In genomic region chr20:59062057-59062456, GRCh38 we compare ENCODE assay signal across 3 cellular contexts.
TF ChIP-seq lines count a peak whose summit lies in the region.

No MANE protein-coding gene starts in this region.

TF ChIP-seq in SK-N-SH, 30 proteins besides CTCF, POLR2A, EP300 and RAD21 (continued from another document):
- TF ChIP-seq REST (IDR thresholded peaks at IDR 0.05; ENCODE audit: low read depth, low read length) (peak; percentile 75; the same call in 1 of the 2 replicates), IRF3 (IDR thresholded peaks at IDR 0.05; ENCODE audit: low read depth, low read length) (no peak), POLR2AphosphoS5 (IDR thresholded peaks at IDR 0.05; ENCODE audit: low read depth, low read length) (no peak)

TF ChIP-seq in SK-N-SH treated with all-trans-retinoic acid at 6 μM for 48 hours, 23 proteins besides CTCF, POLR2A, EP300 and RAD21 (continued from another document):
- TF ChIP-seq PPARA (CRISPR knock-in tag; IDR thresholded peaks at IDR 0.05; ENCODE audit: borderline replicate concordance), result no peak
- TF ChIP-seq OSR1 (CRISPR knock-in tag; IDR thresholded peaks at IDR 0.05), result no peak
- no peak for TF ChIP-seq ZFP3 (CRISPR knock-in tag; IDR thresholded peaks at IDR 0.05)
- no peak for TF ChIP-seq ZNF565 (CRISPR knock-in tag; conservative IDR thresholded peaks at IDR 0.05; ENCODE audit: low read depth)
- TF ChIP-seq SNAI2 (CRISPR knock-in tag; IDR thresholded peaks at IDR 0.05), result no peak
- TF ChIP-seq TCF4 (CRISPR knock-in tag; IDR thresholded peaks at IDR 0.05; ENCODE audit: borderline replicate concordance), result no peak
- TF ChIP-seq ZNF70 (CRISPR knock-in tag; IDR thresholded peaks at IDR 0.05), result no peak
- TF ChIP-seq PATZ1 (CRISPR knock-in tag; IDR thresholded peaks at IDR 0.05; ENCODE audit: borderline replicate concordance), result no peak
- TF ChIP-seq RARB (CRISPR knock-in tag; IDR thresholded peaks at IDR 0.05), result no peak
- no peak for TF ChIP-seq ZNF8 (CRISPR knock-in tag; IDR thresholded peaks at IDR 0.05)
- TF ChIP-seq GLIS3 (CRISPR knock-in tag; IDR thresholded peaks at IDR 0.05), result no peak
- TF ChIP-seq ESRRG (CRISPR knock-in tag; IDR thresholded peaks at IDR 0.05), result no peak
- TF ChIP-seq BACH2 (CRISPR knock-in tag; IDR thresholded peaks at IDR 0.05; ENCODE audit: borderline replicate concordance), result no peak
- no peak for TF ChIP-seq TOX (CRISPR knock-in tag; IDR thresholded peaks at IDR 0.05; ENCODE audit: borderline replicate concordance)
- no peak for TF ChIP-seq TSHZ2 (CRISPR knock-in tag; IDR thresholded peaks at IDR 0.05)

TF ChIP-seq in HEK293, 187 proteins besides CTCF, POLR2A, EP300 and RAD21 (continued from another document):
- peak; percentile 79 for TF ChIP-seq REST (tag by site-specific recombination; IDR thresholded peaks at IDR 0.05)
- TF ChIP-seq ZNF19 (tag by site-specific recombination; IDR thresholded peaks at IDR 0.05; ENCODE audit: low read depth), result no peak
- no peak for TF ChIP-seq KLF9 (tag by site-specific recombination; IDR thresholded peaks at IDR 0.05; ENCODE audit: low read depth)
- TF ChIP-seq TCF7L2 (IDR thresholded peaks at IDR 0.05; ENCODE audit: borderline replicate concordance, low read depth, low read length), result no peak
